8 cellular contexts compared by ENCODE assay signal in genomic region chr15:31327674-31328424, GRCh38. TPM values are rescaled to one million over a fixed set of nuclear protein-coding genes. Genes with fewer than 3 reads are reported as not detected.
A peak's percentile ranks its signal among the peaks of the same experiment; 100 is the strongest.
DNase-seq lines count a peak whose midpoint lies in the region; ATAC-seq and TF ChIP-seq lines count a peak whose summit lies in the region.

No MANE protein-coding gene starts in this region.

- H3K4me1 ChIP-seq in BE2C = peaks cover 29% of the 10 kb centered on the region
- peaks cover 9% of the 10 kb centered on the region for H3K4me1 ChIP-seq in NT2/D1 (ENCODE audit: insufficient read depth, insufficient read length)
- H3K4me1 ChIP-seq in neuron (ENCODE audit: insufficient read depth, low read length) = peaks cover 21% of the 10 kb centered on the region
- H3K4me1 ChIP-seq in thoracic aorta (ENCODE audit: control insufficient read depth in 1 of 2, low read depth in 2 of 2) = peaks cover 38 to 49% of the 10 kb centered on the region in 2 donors

- H3K27ac Mint-ChIP-seq in activated T-helper 2 cell treated with anti-CD3 and anti-CD28 coated beads, Interferon-gamma antibody, Interleukin-2, Interleukin-4, amounts not matched to agents 10 μg/mL and 5 μg/mL and 100 μg/mL, durations not matched to agents 14 hours and 24 hours and 36 hours = peak overlapping the region; percentile 86

- peak overlapping the region; percentile 64 for H3K9ac ChIP-seq in NT2/D1 (ENCODE audit: insufficient read length, low read depth)

- H3K9me3 ChIP-seq in BE2C (no peaks in the 10 kb centered on the region), NT2/D1 (ENCODE audit: insufficient read depth, low read length) (no peaks in the 10 kb centered on the region), neuron (ENCODE audit: low read length) (no peaks in the 10 kb centered on the region), thoracic aorta (no peaks in the 10 kb centered on the region)

- H3K4me3 ChIP-seq in BE2C (ENCODE audit: low read depth, low read length) = peak overlapping the region; percentile 68
- H3K4me3 ChIP-seq in NT2/D1 (ENCODE audit: insufficient read length, low read depth) = peak overlapping the region; percentile 54
- H3K4me3 ChIP-seq in fibroblast of villous mesenchyme (ENCODE audit: low read depth, low read length) = peak overlapping the region; percentile 73
- peak overlapping the region; percentile 72 for H3K4me3 ChIP-seq in neuron (ENCODE audit: low read length)
- H3K4me3 ChIP-seq in thoracic aorta = peak overlapping the region; percentile 76

- H3K27me3 ChIP-seq in BE2C (no peaks in the 10 kb centered on the region), NT2/D1 (ENCODE audit: insufficient read depth, insufficient read length) (peaks cover 28% of the 10 kb centered on the region), neuron (ENCODE audit: insufficient read depth, low read length) (no peaks in the 10 kb centered on the region), thoracic aorta (replicated peaks; ENCODE audit: insufficient read depth) (no peaks in the 10 kb centered on the region)

- H2AFZ ChIP-seq in neuron (ENCODE audit: low read depth, low read length) = peak overlapping the region; percentile 64

- no peaks in the 10 kb centered on the region for H3K27me3 Mint-ChIP-seq in activated T-helper 2 cell treated with anti-CD3 and anti-CD28 coated beads, Interferon-gamma antibody, Interleukin-2, Interleukin-4, amounts not matched to agents 10 μg/mL and 5 μg/mL and 100 μg/mL, durations not matched to agents 14 hours and 24 hours and 36 hours (ENCODE audit: low read depth)

- no peaks in the 10 kb centered on the region for H3K9me3 Mint-ChIP-seq in activated T-helper 2 cell treated with anti-CD3 and anti-CD28 coated beads, Interferon-gamma antibody, Interleukin-2, Interleukin-4, amounts not matched to agents 10 μg/mL and 5 μg/mL and 100 μg/mL, durations not matched to agents 14 hours and 24 hours and 36 hours

- TF ChIP-seq CTCF in BE2C (IDR thresholded peaks at IDR 0.05; ENCODE audit: low read depth, low read length) = no peak
- TF ChIP-seq CTCF in fibroblast of villous mesenchyme (IDR thresholded peaks at IDR 0.05; ENCODE audit: insufficient read depth, low read depth, low read length) = no peak
- TF ChIP-seq CTCF in thoracic aorta (IDR thresholded peaks at IDR 0.05) = no peak

- peaks cover 39% of the 10 kb centered on the region for H3K36me3 Mint-ChIP-seq in activated T-helper 2 cell treated with anti-CD3 and anti-CD28 coated beads, Interferon-gamma antibody, Interleukin-2, Interleukin-4, amounts not matched to agents 10 μg/mL and 5 μg/mL and 100 μg/mL, durations not matched to agents 14 hours and 24 hours and 36 hours (ENCODE audit: low read depth)

- H3K36me3 ChIP-seq in BE2C = peaks cover 6% of the 10 kb centered on the region
- no peaks in the 10 kb centered on the region for H3K36me3 ChIP-seq in NT2/D1 (ENCODE audit: insufficient read depth, insufficient read length, low read length)
- no peaks in the 10 kb centered on the region for H3K36me3 ChIP-seq in neuron (ENCODE audit: insufficient read depth, low read length)
- H3K36me3 ChIP-seq in thoracic aorta = no peaks in the 10 kb centered on the region

- peak overlapping the region; percentile 85 to 95 for H3K27ac ChIP-seq in thoracic aorta

- peak; percentile 63 for DNase-seq in BE2C
- DNase-seq in NT2/D1 (ENCODE audit: low read depth, low spot score) = no peak
- peak; percentile 73 for DNase-seq in activated T-helper 2 cell treated with anti-CD3 and anti-CD28 coated beads, Interferon-gamma antibody, Interleukin-2, Interleukin-4, amounts not matched to agents 10 μg/mL and 5 μg/mL and 100 μg/mL, durations not matched to agents 14 hours and 24 hours and 36 hours (ENCODE audit: low spot score)
- DNase-seq in fibroblast of villous mesenchyme (ENCODE audit: low read depth) = peak; percentile 53
- no peak for DNase-seq in thoracic aorta (ENCODE audit: low spot score)
- DNase-seq in DMS153 treated with DMSO at 0.1 percent for 48 hours (lab: John Stamatoyannopoulos, UW; ENCODE audit: unreplicated experiment) = no peak

- peak; percentile 13 for ATAC-seq in GM21737 (IDR thresholded peaks at IDR 0.05; ENCODE audit: unreplicated experiment)
- no peak for ATAC-seq in thoracic aorta (ENCODE audit: insufficient number of reproducible peaks, low FRiP score, low read depth)

- peaks cover 54% of the 10 kb centered on the region for H3K4me1 Mint-ChIP-seq in activated T-helper 2 cell treated with anti-CD3 and anti-CD28 coated beads, Interferon-gamma antibody, Interleukin-2, Interleukin-4, amounts not matched to agents 10 μg/mL and 5 μg/mL and 100 μg/mL, durations not matched to agents 14 hours and 24 hours and 36 hours (ENCODE audit: low read depth)

- H3K4me3 Mint-ChIP-seq in activated T-helper 2 cell treated with anti-CD3 and anti-CD28 coated beads, Interferon-gamma antibody, Interleukin-2, Interleukin-4, amounts not matched to agents 10 μg/mL and 5 μg/mL and 100 μg/mL, durations not matched to agents 14 hours and 24 hours and 36 hours (ENCODE audit: low read depth) = peak overlapping the region; percentile 94

- intact Hi-C loops in activated T-helper 2 cell treated with anti-CD3 and anti-CD28 coated beads, Interferon-gamma antibody, Interleukin-2, Interleukin-4, amounts not matched to agents 10 μg/mL and 5 μg/mL and 100 μg/mL, durations not matched to agents 14 hours and 24 hours and 36 hours (cut with micrococcal nuclease) = loop anchor here (1.0 to 5.0 kb wide), 5 partner anchors 11 to 337 kb away; partner anchors contain the start of gene MTMR10

RNA-seq across cellular contexts. Expression of gene KLF13, which starts 1.2 kb away (rescaled TPM):
- polyA plus RNA-seq in BE2C (2012; ENCODE audit: insufficient read depth, insufficient read length, low read depth) = 88.9 TPM
- total RNA-seq in activated T-helper 2 cell treated with anti-CD3 and anti-CD28 coated beads, Interferon-gamma antibody, Interleukin-2, Interleukin-4, amounts not matched to agents 10 μg/mL and 5 μg/mL and 100 μg/mL, durations not matched to agents 14 hours and 24 hours and 36 hours = 127 and 132 TPM in 2 replicates
- total RNA-seq in fibroblast of villous mesenchyme (13.8 and 25.4 TPM in 2 replicates), thoracic aorta (10 to 100 TPM; 59.5 to 76.5 TPM)

Comparison
In these comparisons a context has a peak if more than half of its experiments do, and no peak if none do; other contexts are left out.
1. DNase-seq: peak in BE2C (single experiment), activated T-helper 2 cell treated with anti-CD3 and anti-CD28 coated beads, Interferon-gamma antibody, Interleukin-2, Interleukin-4, amounts not matched to agents 10 μg/mL and 5 μg/mL and 100 μg/mL, durations not matched to agents 14 hours and 24 hours and 36 hours (single experiment) and fibroblast of villous mesenchyme (single experiment); none in NT2/D1 (single experiment), thoracic aorta (single experiment) and DMS153 treated with DMSO at 0.1 percent for 48 hours (single experiment).
2. Peak in every context shown above with its lines, with median percentiles within 50 percentile points of each other: H3K4me3 ChIP-seq.